Comparison of ENCODE assay signal across 15 cellular contexts in the genomic region with DNA sequence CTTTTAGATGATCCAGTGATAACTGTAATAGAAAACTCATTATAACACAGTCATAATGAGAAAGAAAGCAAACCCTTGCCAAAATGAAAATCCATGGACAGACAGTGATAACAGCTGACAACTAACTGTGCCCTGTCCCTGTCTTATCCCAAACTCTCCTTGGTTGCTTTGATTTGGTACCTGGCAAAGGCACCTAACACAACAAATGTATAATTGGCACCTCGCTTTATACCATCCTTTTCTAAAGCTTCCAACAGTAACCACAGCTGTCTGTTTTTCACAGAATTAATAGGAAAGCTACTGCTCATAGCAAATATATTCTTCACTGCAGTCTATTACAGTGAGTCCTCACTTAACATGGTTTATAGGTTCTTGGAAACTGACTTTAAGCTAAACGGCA.
DNase-seq lines count a peak whose midpoint lies in the region; TF ChIP-seq lines count a peak whose summit lies in the region.
"Had no signal": no experiment of that assay in that cellular context is flagged by ENCODE, and none has a peak within 500 bp of the region (broad histone marks: within the 10 kb centered on the region; RNA-seq: fewer than 3 reads in every experiment).

No MANE protein-coding gene starts in this region.

- H3K9me3 ChIP-seq in HEK293 (ENCODE audit: control insufficient read depth, insufficient read depth, low read depth, low read length) (no peaks in the 10 kb centered on the region; the same call in 1 of the 2 replicates), suprapubic skin (peaks cover 13% of the 10 kb centered on the region)

- H3K4me1 ChIP-seq in HEK293 (ENCODE audit: control insufficient read depth, insufficient read depth, low read length) (peaks cover 4% of the 10 kb centered on the region), suprapubic skin (peaks cover 10% of the 10 kb centered on the region)
- H3K4me1 ChIP-seq: Caco-2 had no signal

- 99% methylated on average over 2 of the region's 2 CpGs for WGBS in suprapubic skin

- H3K27ac ChIP-seq in HEK293 (ENCODE audit: extremely low read depth, low read depth, low read length) (no peak overlapping the region), temporal lobe (ENCODE audit: low read depth, low read length) (peak overlapping the region; percentile 7), suprapubic skin (no peak overlapping the region)

- TF ChIP-seq CTCF in HEK293 (tag by site-specific recombination; IDR thresholded peaks at IDR 0.05) = no peak
- TF ChIP-seq CTCF in astrocyte of the spinal cord (IDR thresholded peaks at IDR 0.05; ENCODE audit: low read depth, low read length) = no peak
- TF ChIP-seq CTCF in suprapubic skin (IDR thresholded peaks at IDR 0.05) = no peak

- H3K27ac Mint-ChIP-seq in activated naive CD4-positive, alpha-beta T cell treated with anti-CD3 and anti-CD28 coated beads, Interleukin-2, amount 50 U/mL, for 24 hours = peak overlapping the region; percentile 62
- H3K27ac Mint-ChIP-seq in activated naive CD4-positive, alpha-beta T cell treated with anti-CD3 and anti-CD28 coated beads, Interleukin-2, amount 10 ng/mL, durations not matched to agents 7 days and 5 days = no peak overlapping the region
- H3K27ac Mint-ChIP-seq: B cell; CD8-positive, alpha-beta T cell; H9 had no signal

- H3K4me1 Mint-ChIP-seq in activated naive CD4-positive, alpha-beta T cell treated with anti-CD3 and anti-CD28 coated beads, Interleukin-2, amount 50 U/mL, for 24 hours = peaks cover 90% of the 10 kb centered on the region
- peaks cover 45% of the 10 kb centered on the region for H3K4me1 Mint-ChIP-seq in activated naive CD4-positive, alpha-beta T cell treated with anti-CD3 and anti-CD28 coated beads, Interleukin-2, amount 10 ng/mL, durations not matched to agents 7 days and 5 days

- H3K36me3 Mint-ChIP-seq in activated naive CD4-positive, alpha-beta T cell treated with anti-CD3 and anti-CD28 coated beads, Interleukin-2, amount 50 U/mL, for 24 hours = peaks cover 31% of the 10 kb centered on the region
- H3K36me3 Mint-ChIP-seq in activated naive CD4-positive, alpha-beta T cell treated with anti-CD3 and anti-CD28 coated beads, Interleukin-2, amount 10 ng/mL, durations not matched to agents 7 days and 5 days = peaks cover 55% of the 10 kb centered on the region

- no peaks in the 10 kb centered on the region for H3K27me3 ChIP-seq in suprapubic skin

- TF ChIP-seq POLR2A in suprapubic skin (IDR thresholded peaks at IDR 0.05) = no peak

- in situ Hi-C loops in astrocyte of the spinal cord (cut with HindIII; ENCODE audit: low sequenced_read_pairs) = no loop called here

- DNase-seq in activated naive CD4-positive, alpha-beta T cell treated with anti-CD3 and anti-CD28 coated beads, Interleukin-2, amount 10 ng/mL, durations not matched to agents 7 days and 5 days = no peak
- DNase-seq in astrocyte of the spinal cord (ENCODE audit: low read depth, low spot score) (peak; percentile 16), suprapubic skin (ENCODE audit: low spot score in 2 of 2) (no peak)
- DNase-seq in stimulated activated CD4-positive, alpha-beta T cell treated with anti-CD3 and anti-CD28 coated beads, Interleukin-4, amount 100 ng/mL, for 24 hours = no peak
- DNase-seq: C1 segment of cervical spinal cord; Caco-2; CD8-positive, alpha-beta T cell; DND-41; GDM1; GOT3; H9 had no signal

- H3K27me3 Mint-ChIP-seq in activated naive CD4-positive, alpha-beta T cell treated with anti-CD3 and anti-CD28 coated beads, Interleukin-2, amount 50 U/mL, for 24 hours = no peaks in the 10 kb centered on the region
- H3K27me3 Mint-ChIP-seq in activated naive CD4-positive, alpha-beta T cell treated with anti-CD3 and anti-CD28 coated beads, Interleukin-2, amount 10 ng/mL, durations not matched to agents 7 days and 5 days = no peaks in the 10 kb centered on the region
- H3K27me3 Mint-ChIP-seq: B cell had no signal

- H3K9me3 Mint-ChIP-seq in activated naive CD4-positive, alpha-beta T cell treated with anti-CD3 and anti-CD28 coated beads, Interleukin-2, amount 50 U/mL, for 24 hours = no peaks in the 10 kb centered on the region
- H3K9me3 Mint-ChIP-seq in activated naive CD4-positive, alpha-beta T cell treated with anti-CD3 and anti-CD28 coated beads, Interleukin-2, amount 10 ng/mL, durations not matched to agents 7 days and 5 days = peaks cover 5% of the 10 kb centered on the region

- no peak for TF ChIP-seq EP300 in suprapubic skin (IDR thresholded peaks at IDR 0.05)

- CTCF ChIA-PET in activated naive CD4-positive, alpha-beta T cell treated with anti-CD3 and anti-CD28 coated beads, Interleukin-2, amount 10 ng/mL, durations not matched to agents 7 days and 5 days (lab: Charles Lee) = interaction anchor here (0.7 to 1.8 kb wide), 4 partner anchors 11 to 58 kb away, joined by 3 to 6 read pairs (median 4); no protein-coding TSS in a partner anchor
- CTCF ChIA-PET in HEK293 (lab: Yijun Ruan, JAX) = interaction anchor here (0.6 to 1.8 kb wide), 2 partner anchors 24 to 47 kb away, joined by 3 to 7 read pairs; no protein-coding TSS in a partner anchor

- peaks cover 0 to 20% of the 10 kb centered on the region in 2 experiments; a peak in 2 of 3 replicates for H3K36me3 ChIP-seq in HEK293 (ENCODE audit: control insufficient read depth in 2 of 2, insufficient read depth in 1 of 2, low read length in 2 of 2)
- H3K36me3 ChIP-seq in suprapubic skin = peaks cover 27% of the 10 kb centered on the region

- POLR2A ChIA-PET in HEK293 (lab: Yijun Ruan, JAX) = no interaction called here

- H3K4me3 Mint-ChIP-seq in activated naive CD4-positive, alpha-beta T cell treated with anti-CD3 and anti-CD28 coated beads, Interleukin-2, amount 50 U/mL, for 24 hours = no peak overlapping the region
- no peak overlapping the region for H3K4me3 Mint-ChIP-seq in activated naive CD4-positive, alpha-beta T cell treated with anti-CD3 and anti-CD28 coated beads, Interleukin-2, amount 10 ng/mL, durations not matched to agents 7 days and 5 days
- H3K4me3 Mint-ChIP-seq: B cell; CD8-positive, alpha-beta T cell; H9 had no signal

- H3K4me3 ChIP-seq in HEK293 (ENCODE audit: low read depth, low read length) = no peak overlapping the region
- no peak overlapping the region for H3K4me3 ChIP-seq in astrocyte of the spinal cord (ENCODE audit: low read depth, low read length)
- H3K4me3 ChIP-seq in suprapubic skin = no peak overlapping the region

TF ChIP-seq in HEK293, 187 proteins besides CTCF, POLR2A, EP300 and RAD21 (continues in another document):
- TF ChIP-seq ZNF529 (tag by site-specific recombination; IDR thresholded peaks at IDR 0.05; ENCODE audit: insufficient replicate concordance) = peak; percentile 45
- no peak for TF ChIP-seq ZNF433 (tag by site-specific recombination; IDR thresholded peaks at IDR 0.05; ENCODE audit: low read depth)
- peak; percentile 98 for TF ChIP-seq ZNF133 (tag by site-specific recombination; IDR thresholded peaks at IDR 0.05)
- no peak for TF ChIP-seq ZNF544 (tag by site-specific recombination; IDR thresholded peaks at IDR 0.05)
- TF ChIP-seq SETDB1 (IDR thresholded peaks at IDR 0.05; ENCODE audit: insufficient read length, low read length) = peak; percentile 87
- TF ChIP-seq, protein P1, sequence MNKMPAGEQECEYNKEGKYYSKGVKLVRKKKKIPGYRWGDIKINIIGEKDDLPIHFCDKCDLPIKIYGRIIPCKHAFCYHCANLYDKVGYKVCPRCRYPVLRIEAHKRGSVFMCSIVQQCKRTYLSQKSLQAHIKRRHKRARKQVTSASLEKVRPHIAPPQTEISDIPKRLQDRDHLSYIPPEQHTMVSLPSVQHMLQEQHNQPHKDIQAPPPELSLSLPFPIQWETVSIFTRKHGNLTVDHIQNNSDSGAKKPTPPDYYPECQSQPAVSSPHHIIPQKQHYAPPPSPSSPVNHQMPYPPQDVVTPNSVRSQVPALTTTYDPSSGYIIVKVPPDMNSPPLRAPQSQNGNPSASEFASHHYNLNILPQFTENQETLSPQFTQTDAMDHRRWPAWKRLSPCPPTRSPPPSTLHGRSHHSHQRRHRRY (tag by site-specific recombination; IDR thresholded peaks at IDR 0.05) = no peak
- peak; percentile 90; the same call in 1 of the 2 replicates for TF ChIP-seq TRIM28 (IDR thresholded peaks at IDR 0.05; ENCODE audit: borderline replicate concordance, low read length)
- TF ChIP-seq, protein P2, sequence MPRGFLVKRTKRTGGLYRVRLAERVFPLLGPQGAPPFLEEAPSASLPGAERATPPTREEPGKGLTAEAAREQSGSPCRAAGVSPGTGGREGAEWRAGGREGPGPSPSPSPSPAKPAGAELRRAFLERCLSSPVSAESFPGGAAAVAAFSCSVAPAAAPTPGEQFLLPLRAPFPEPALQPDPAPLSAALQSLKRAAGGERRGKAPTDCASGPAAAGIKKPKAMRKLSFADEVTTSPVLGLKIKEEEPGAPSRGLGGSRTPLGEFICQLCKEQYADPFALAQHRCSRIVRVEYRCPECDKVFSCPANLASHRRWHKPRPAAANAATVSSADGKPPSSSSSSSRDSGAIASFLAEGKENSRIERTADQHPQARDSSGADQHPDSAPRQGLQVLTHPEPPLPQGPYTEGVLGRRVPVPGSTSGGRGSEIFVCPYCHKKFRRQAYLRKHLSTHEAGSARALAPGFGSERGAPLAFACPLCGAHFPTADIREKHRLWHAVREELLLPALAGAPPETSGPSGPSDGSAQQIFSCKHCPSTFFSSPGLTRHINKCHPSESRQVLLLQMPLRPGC (tag by site-specific recombination; IDR thresholded peaks at IDR 0.05) = no peak
- TF ChIP-seq, protein P3, sequence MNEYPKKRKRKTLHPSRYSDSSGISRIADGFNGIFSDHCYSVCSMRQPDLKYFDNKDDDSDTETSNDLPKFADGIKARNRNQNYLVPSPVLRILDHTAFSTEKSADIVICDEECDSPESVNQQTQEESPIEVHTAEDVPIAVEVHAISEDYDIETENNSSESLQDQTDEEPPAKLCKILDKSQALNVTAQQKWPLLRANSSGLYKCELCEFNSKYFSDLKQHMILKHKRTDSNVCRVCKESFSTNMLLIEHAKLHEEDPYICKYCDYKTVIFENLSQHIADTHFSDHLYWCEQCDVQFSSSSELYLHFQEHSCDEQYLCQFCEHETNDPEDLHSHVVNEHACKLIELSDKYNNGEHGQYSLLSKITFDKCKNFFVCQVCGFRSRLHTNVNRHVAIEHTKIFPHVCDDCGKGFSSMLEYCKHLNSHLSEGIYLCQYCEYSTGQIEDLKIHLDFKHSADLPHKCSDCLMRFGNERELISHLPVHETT (tag by site-specific recombination; IDR thresholded peaks at IDR 0.05) = no peak
- no peak for TF ChIP-seq ZNF571 (tag by site-specific recombination; IDR thresholded peaks at IDR 0.05)
- TF ChIP-seq ZNF239 (tag by site-specific recombination; IDR thresholded peaks at IDR 0.05) = no peak
